ENCODE assay signal across 16 cellular contexts in genomic region chr7:92953657-92954056, GRCh38.
DNase-seq lines count a peak whose midpoint lies in the region; ATAC-seq, FAIRE-seq and TF ChIP-seq lines count a peak whose summit lies in the region.
"Had no signal": no experiment of that assay in that cellular context is flagged by ENCODE, and none has a peak within 500 bp of the region (broad histone marks: within the 10 kb centered on the region; RNA-seq: fewer than 3 reads in every experiment).

No MANE protein-coding gene starts in this region.

- peaks cover 10% of the 10 kb centered on the region for H3K27me3 Mint-ChIP-seq in activated naive CD4-positive, alpha-beta T cell treated with anti-CD3 and anti-CD28 coated beads for 36 hours (ENCODE audit: low read depth)

- intact Hi-C loops in activated naive CD4-positive, alpha-beta T cell treated with anti-CD3 and anti-CD28 coated beads for 36 hours (cut with micrococcal nuclease), result no loop called here

- no peak overlapping the region for H3K4me3 Mint-ChIP-seq in activated naive CD4-positive, alpha-beta T cell treated with anti-CD3 and anti-CD28 coated beads for 36 hours

- no peak for TF ChIP-seq CTCF in LNCaP clone FGC (IDR thresholded peaks at IDR 0.05; ENCODE audit: control insufficient read depth, extremely low read depth, insufficient read depth)
- no peak for TF ChIP-seq CTCF in choroid plexus epithelial cell (conservative IDR thresholded peaks at IDR 0.05; ENCODE audit: low read depth, low read length)

- peak overlapping the region in 1 of 2 donors; percentile 76 for H3K27ac Mint-ChIP-seq in activated naive CD4-positive, alpha-beta T cell treated with anti-CD3 and anti-CD28 coated beads, Interleukin-2, amount 50 U/mL, for 72 hours
- no peak overlapping the region for H3K27ac Mint-ChIP-seq in activated naive CD4-positive, alpha-beta T cell treated with anti-CD3 and anti-CD28 coated beads for 36 hours

- CTCF ChIA-PET in activated naive CD4-positive, alpha-beta T cell treated with anti-CD3 and anti-CD28 coated beads for 36 hours (lab: Charles Lee), result no interaction called here

- H3K4me1 Mint-ChIP-seq in activated naive CD4-positive, alpha-beta T cell treated with anti-CD3 and anti-CD28 coated beads for 36 hours (ENCODE audit: low read depth), result peaks cover 20% of the 10 kb centered on the region

- ATAC-seq in activated naive CD4-positive, alpha-beta T cell treated with anti-CD3 and anti-CD28 coated beads, Interleukin-2, amount 50 U/mL, for 72 hours, result peak; percentile 63 to 67
- peak; percentile 87 for ATAC-seq in stimulated activated naive CD8-positive, alpha-beta T cell treated with anti-CD3 and anti-CD28 coated beads, Interleukin-15, Interleukin-2, amounts not matched to agents 100 U/mL and 50 U/mL, for 24 hours
- no peak for ATAC-seq in GM19324 (IDR thresholded peaks at IDR 0.05; ENCODE audit: low FRiP score, unreplicated experiment)
- ATAC-seq: upper lobe of right lung had no signal

- FAIRE-seq in GM19239 (lab: Jason Lieb, UNC), result no peak
- FAIRE-seq: GM12892 had no signal

- DNase-seq in activated naive CD4-positive, alpha-beta T cell treated with anti-CD3 and anti-CD28 coated beads, Interleukin-2, amount 50 U/mL, for 72 hours (ENCODE audit: low spot score in 2 of 2), result no peak
- DNase-seq in activated naive CD4-positive, alpha-beta T cell treated with anti-CD3 and anti-CD28 coated beads for 36 hours, result no peak
- peak; percentile 33 for DNase-seq in LNCaP clone FGC (ENCODE audit: low read depth)
- peak; percentile 13 for DNase-seq in choroid plexus epithelial cell (ENCODE audit: low read depth)
- DNase-seq in stimulated activated naive CD8-positive, alpha-beta T cell treated with anti-CD3 and anti-CD28 coated beads, Interleukin-15, Interleukin-2, amounts not matched to agents 100 U/mL and 50 U/mL, for 24 hours, result peak; percentile 31
- DNase-seq in NCI-H226, result no peak
- DNase-seq in GM19239 (ENCODE audit: insufficient read length, low spot score), result no peak
- DNase-seq: activated gamma-delta T cell; effector CD8-positive, alpha-beta T cell; foreskin melanocyte; MM.1S; NCI-H2171 treated with DMSO at 0.1 percent for 48 hours; upper lobe of right lung had no signal

- H3K36me3 Mint-ChIP-seq in activated naive CD4-positive, alpha-beta T cell treated with anti-CD3 and anti-CD28 coated beads, Interleukin-2, amount 50 U/mL, for 72 hours, result peaks cover 23 to 49% of the 10 kb centered on the region in 2 donors
- H3K36me3 Mint-ChIP-seq in activated naive CD4-positive, alpha-beta T cell treated with anti-CD3 and anti-CD28 coated beads for 36 hours (ENCODE audit: low read depth), result no peaks in the 10 kb centered on the region

- peaks cover 15 to 33% of the 10 kb centered on the region in 2 donors for H3K9me3 Mint-ChIP-seq in activated naive CD4-positive, alpha-beta T cell treated with anti-CD3 and anti-CD28 coated beads, Interleukin-2, amount 50 U/mL, for 72 hours
- H3K9me3 Mint-ChIP-seq in activated naive CD4-positive, alpha-beta T cell treated with anti-CD3 and anti-CD28 coated beads for 36 hours, result peaks cover 13% of the 10 kb centered on the region

- no peak overlapping the region for H3K4me3 ChIP-seq in LNCaP clone FGC (ENCODE audit: low read depth, low read length)
- H3K4me3 ChIP-seq in choroid plexus epithelial cell (ENCODE audit: low read depth, low read length), result no peak overlapping the region
- H3K4me3 ChIP-seq: BLaER1 treated with 17β-estradiol and CSF1 and Interleukin-3, amounts not matched to agents 10 nM and 100 nM; upper lobe of right lung had no signal

Comparison
In these comparisons a context has a peak if more than half of its experiments do, and no peak if none do; other contexts are left out.
1. DNase-seq: peak in LNCaP clone FGC (single experiment), choroid plexus epithelial cell (single experiment) and stimulated activated naive CD8-positive, alpha-beta T cell treated with anti-CD3 and anti-CD28 coated beads, Interleukin-15, Interleukin-2, amounts not matched to agents 100 U/mL and 50 U/mL, for 24 hours (single experiment); none in activated naive CD4-positive, alpha-beta T cell treated with anti-CD3 and anti-CD28 coated beads, Interleukin-2, amount 50 U/mL, for 72 hours (0 of 2), activated naive CD4-positive, alpha-beta T cell treated with anti-CD3 and anti-CD28 coated beads for 36 hours (single experiment), NCI-H226 (single experiment) and GM19239 (single experiment).